In genomic region chr2:205748660-205749059, GRCh38 we compare ENCODE assay signal across 1 cellular context.
TF ChIP-seq lines count a peak whose summit lies in the region.

No MANE protein-coding gene starts in this region.

TF ChIP-seq in H1, 55 proteins besides CTCF, POLR2A, EP300 and RAD21 (continued from another document):
- TF ChIP-seq NANOG (IDR thresholded peaks at IDR 0.05; ENCODE audit: insufficient read depth, low read depth, low read length, poor library complexity, severe bottlenecking) (no peak), USF2 (IDR thresholded peaks at IDR 0.05; ENCODE audit: low read length) (no peak)
TF ChIP-seq in H1: peak in this region for 3.
